Comparison of ENCODE assay signal across 37 cellular contexts in genomic region chr22:32083000-32083399, GRCh38. TPM values are rescaled to one million over a fixed set of nuclear protein-coding genes. Genes with fewer than 3 reads are reported as not detected.
"Had no signal": no experiment of that assay in that cellular context is flagged by ENCODE, and none has a peak within 500 bp of the region (broad histone marks: within the 10 kb centered on the region; RNA-seq: fewer than 3 reads in every experiment).

No MANE protein-coding gene starts in this region.

- H3K9me3 Mint-ChIP-seq: activated B cell treated with CpG ODN at 0.5 μM for 24 hours; activated CD4-positive, alpha-beta memory T cell treated with anti-CD3 and anti-CD28 coated beads for 36 hours; activated CD4-positive, alpha-beta T cell treated with anti-CD3 and anti-CD28 coated beads, Interleukin-2, amount 10 ng/mL, durations not matched to agents 24 days and 14 days; activated CD8-positive, alpha-beta T cell treated with anti-CD3 and anti-CD28 coated beads for 36 hours; activated naive CD4-positive, alpha-beta T cell treated with anti-CD3 and anti-CD28 coated beads for 36 hours; activated naive CD4-positive, alpha-beta T cell treated with anti-CD3 and anti-CD28 coated beads, Interleukin-2, amount 50 U/mL, for 72 hours; activated naive CD8-positive, alpha-beta T cell treated with anti-CD3 and anti-CD28 coated beads for 36 hours; activated T-cell treated with anti-CD3 and anti-CD28 coated beads, Interleukin-2, amount 50 U/mL, for 4 hours; activated T-cell treated with anti-CD3 and anti-CD28 coated beads, Interleukin-2, amount 50 U/mL, for 72 hours; activated T-helper 1 cell treated with anti-CD3 and anti-CD28 coated beads, Interleukin-12 subunit alpha, Interleukin-12 subunit beta, Interleukin-2, Interleukin-4 antibody, amounts not matched to agents 30 ng/mL and 10 ng/mL and 1 ng/mL, durations not matched to agents 14 hours and 24 hours and 36 hours; activated T-helper 17 cell treated with anti-CD3 and anti-CD28 coated beads, Interleukin-2, amount 50 U/mL, for 72 hours; T-helper 1 cell treated with Interleukin-12 subunit alpha and Interleukin-12 subunit beta and Interleukin-4 antibody, amounts not matched to agents 30 μg/mL and 1 μg/mL, for 36 hours; T-helper 2 cell treated with Interferon-gamma antibody and Interleukin-4, amounts not matched to agents 5 μg/mL and 100 μg/mL, for 36 hours had no signal

- H3K4me3 Mint-ChIP-seq: activated B cell treated with CpG ODN at 0.5 μM for 24 hours; activated CD4-positive, alpha-beta memory T cell treated with anti-CD3 and anti-CD28 coated beads for 36 hours; activated CD4-positive, alpha-beta T cell treated with anti-CD3 and anti-CD28 coated beads, Interleukin-2, amount 10 ng/mL, durations not matched to agents 24 days and 14 days; activated CD8-positive, alpha-beta T cell treated with anti-CD3 and anti-CD28 coated beads for 36 hours; activated naive CD4-positive, alpha-beta T cell treated with anti-CD3 and anti-CD28 coated beads for 36 hours; activated naive CD8-positive, alpha-beta T cell treated with anti-CD3 and anti-CD28 coated beads for 36 hours; activated T-cell treated with anti-CD3 and anti-CD28 coated beads, Interleukin-2, amount 50 U/mL, for 4 hours; activated T-cell treated with anti-CD3 and anti-CD28 coated beads, Interleukin-2, amount 50 U/mL, for 72 hours; activated T-helper 1 cell treated with anti-CD3 and anti-CD28 coated beads, Interleukin-12 subunit alpha, Interleukin-12 subunit beta, Interleukin-2, Interleukin-4 antibody, amounts not matched to agents 30 ng/mL and 10 ng/mL and 1 ng/mL, durations not matched to agents 14 hours and 24 hours and 36 hours; activated T-helper 17 cell treated with anti-CD3 and anti-CD28 coated beads, Interleukin-2, amount 50 U/mL, for 72 hours; T-helper 1 cell treated with Interleukin-12 subunit alpha and Interleukin-12 subunit beta and Interleukin-4 antibody, amounts not matched to agents 30 μg/mL and 1 μg/mL, for 36 hours; T-helper 2 cell treated with Interferon-gamma antibody and Interleukin-4, amounts not matched to agents 5 μg/mL and 100 μg/mL, for 36 hours had no signal

- FAIRE-seq: astrocyte, TTC549 had no signal

- H3K4me3 ChIP-seq: adrenal gland, body of pancreas, breast epithelium had no signal

- H3K36me3 ChIP-seq: adrenal gland, brain microvascular endothelial cell, breast epithelium had no signal

- H3K4me1 Mint-ChIP-seq: activated B cell treated with CpG ODN at 0.5 μM for 24 hours; activated CD4-positive, alpha-beta T cell treated with anti-CD3 and anti-CD28 coated beads, Interleukin-2, amount 10 ng/mL, durations not matched to agents 24 days and 14 days; activated naive CD8-positive, alpha-beta T cell treated with anti-CD3 and anti-CD28 coated beads for 36 hours; activated T-helper 17 cell treated with anti-CD3 and anti-CD28 coated beads, Interleukin-2, amount 50 U/mL, for 72 hours had no signal

- H3K27ac Mint-ChIP-seq: activated B cell treated with CpG ODN at 0.5 μM for 24 hours; activated CD4-positive, alpha-beta memory T cell treated with anti-CD3 and anti-CD28 coated beads for 36 hours; activated CD4-positive, alpha-beta T cell treated with anti-CD3 and anti-CD28 coated beads, Interleukin-2, amount 10 ng/mL, durations not matched to agents 24 days and 14 days; activated CD8-positive, alpha-beta T cell treated with anti-CD3 and anti-CD28 coated beads for 36 hours; activated naive CD4-positive, alpha-beta T cell treated with anti-CD3 and anti-CD28 coated beads for 36 hours; activated naive CD4-positive, alpha-beta T cell treated with anti-CD3 and anti-CD28 coated beads, Interleukin-2, amount 50 U/mL, for 72 hours; activated naive CD8-positive, alpha-beta T cell treated with anti-CD3 and anti-CD28 coated beads for 36 hours; activated T-cell treated with anti-CD3 and anti-CD28 coated beads, Interleukin-2, amount 50 U/mL, for 72 hours; activated T-helper 1 cell treated with anti-CD3 and anti-CD28 coated beads, Interleukin-12 subunit alpha, Interleukin-12 subunit beta, Interleukin-2, Interleukin-4 antibody, amounts not matched to agents 30 ng/mL and 10 ng/mL and 1 ng/mL, durations not matched to agents 14 hours and 24 hours and 36 hours; activated T-helper 17 cell treated with anti-CD3 and anti-CD28 coated beads, Interleukin-2, amount 50 U/mL, for 72 hours; T-helper 1 cell treated with Interleukin-12 subunit alpha and Interleukin-12 subunit beta and Interleukin-4 antibody, amounts not matched to agents 30 μg/mL and 1 μg/mL, for 36 hours; T-helper 2 cell treated with Interferon-gamma antibody and Interleukin-4, amounts not matched to agents 5 μg/mL and 100 μg/mL, for 36 hours had no signal

- ATAC-seq: activated CD8-positive, alpha-beta T cell treated with anti-CD3 and anti-CD28 coated beads for 36 hours; activated naive CD4-positive, alpha-beta T cell treated with anti-CD3 and anti-CD28 coated beads, Interleukin-2, amount 50 U/mL, for 72 hours; activated T-cell treated with anti-CD3 and anti-CD28 coated beads, Interleukin-2, amount 50 U/mL, for 4 hours; activated T-cell treated with anti-CD3 and anti-CD28 coated beads, Interleukin-2, amount 50 U/mL, for 72 hours; activated T-helper 17 cell treated with anti-CD3 and anti-CD28 coated beads, Interleukin-2, amount 50 U/mL, for 72 hours; body of pancreas had no signal

- H3K27ac ChIP-seq: adrenal gland, body of pancreas, brain microvascular endothelial cell, breast epithelium, VCaP had no signal

- H3K4me1 ChIP-seq: breast epithelium had no signal

- H3K27me3 ChIP-seq: body of pancreas, brain microvascular endothelial cell, breast epithelium had no signal

- DNase-seq: activated B cell treated with CpG ODN at 0.5 μM for 24 hours; activated CD4-positive, alpha-beta memory T cell treated with anti-CD3 and anti-CD28 coated beads for 36 hours; activated CD4-positive, alpha-beta T cell treated with anti-CD3 and anti-CD28 coated beads for 4 hours; activated CD4-positive, alpha-beta T cell treated with anti-CD3 and anti-CD28 coated beads, Interleukin-2, amount 10 ng/mL, durations not matched to agents 24 days and 14 days; activated CD4-positive, alpha-beta T cell treated with anti-CD3 and anti-CD28 coated beads, Interleukin-2, amount 50 U/mL, for 1 hour; activated CD4-positive, alpha-beta T cell treated with anti-CD3 and anti-CD28 coated beads, Interleukin-2, amount 50 U/mL, for 4 hours; activated CD4-positive, CD25-positive, alpha-beta regulatory T cell treated with anti-CD3 and anti-CD28 coated beads, Interleukin-2, amount 50 U/mL, for 72 hours; activated CD8-positive, alpha-beta memory T cell treated with anti-CD3 and anti-CD28 coated beads, Interleukin-2, amount 50 U/mL, for 4 hours; activated CD8-positive, alpha-beta T cell treated with anti-CD3 and anti-CD28 coated beads for 36 hours; activated gamma-delta T cell treated with Interleukin-2 at 50 U/mL for 16 hours; activated naive CD4-positive, alpha-beta T cell; activated naive CD4-positive, alpha-beta T cell treated with anti-CD3 and anti-CD28 coated beads for 36 hours; activated naive CD4-positive, alpha-beta T cell treated with anti-CD3 and anti-CD28 coated beads, Interleukin-2, amount 50 U/mL, for 16 hours; activated naive CD8-positive, alpha-beta T cell treated with anti-CD3 and anti-CD28 coated beads for 36 hours; activated T-cell treated with anti-CD3 and anti-CD28 coated beads for 4 hours; activated T-cell treated with anti-CD3 and anti-CD28 coated beads, Interleukin-2, amount 50 U/mL, for 1 hour; activated T-cell treated with anti-CD3 and anti-CD28 coated beads, Interleukin-2, amount 50 U/mL, for 4 hours; activated T-cell treated with anti-CD3 and anti-CD28 coated beads, Interleukin-2, amount 50 U/mL, for 72 hours; adrenal gland; amniotic stem cell; aorta; body of pancreas; brain microvascular endothelial cell; central memory CD4-positive, alpha-beta T cell; T-helper 1 cell; T-helper 2 cell; T-helper 9 cell had no signal

- H3K36me3 Mint-ChIP-seq: activated CD4-positive, alpha-beta memory T cell treated with anti-CD3 and anti-CD28 coated beads for 36 hours; activated naive CD4-positive, alpha-beta T cell treated with anti-CD3 and anti-CD28 coated beads, Interleukin-2, amount 50 U/mL, for 72 hours; activated naive CD8-positive, alpha-beta T cell treated with anti-CD3 and anti-CD28 coated beads for 36 hours had no signal

- H3K9me3 ChIP-seq: adrenal gland, body of pancreas, breast epithelium had no signal

RNA-seq across cellular contexts. Expression of gene SLC5A1, which starts 39.9 kb away (rescaled TPM):
- total RNA-seq: activated B cell treated with CpG ODN at 0.5 μM for 24 hours; activated CD4-positive, alpha-beta memory T cell treated with anti-CD3 and anti-CD28 coated beads for 36 hours; activated CD4-positive, alpha-beta T cell treated with anti-CD3 and anti-CD28 coated beads, Interleukin-2, amount 10 ng/mL, durations not matched to agents 24 days and 14 days; activated CD8-positive, alpha-beta memory T cell treated with anti-CD3 and anti-CD28 coated beads for 36 hours; activated CD8-positive, alpha-beta T cell treated with anti-CD3 and anti-CD28 coated beads for 36 hours; activated naive CD4-positive, alpha-beta T cell treated with anti-CD3 and anti-CD28 coated beads for 36 hours; activated naive CD4-positive, alpha-beta T cell treated with anti-CD3 and anti-CD28 coated beads, Interleukin-2, amount 50 U/mL, for 72 hours; activated naive CD8-positive, alpha-beta T cell treated with anti-CD3 and anti-CD28 coated beads for 36 hours; activated T-cell treated with anti-CD3 and anti-CD28 coated beads, Interleukin-2, amount 50 U/mL, for 4 hours; activated T-cell treated with anti-CD3 and anti-CD28 coated beads, Interleukin-2, amount 50 U/mL, for 72 hours; activated T-helper 1 cell treated with anti-CD3 and anti-CD28 coated beads, Interleukin-12 subunit alpha, Interleukin-12 subunit beta, Interleukin-2, Interleukin-4 antibody, amounts not matched to agents 30 ng/mL and 10 ng/mL and 1 ng/mL, durations not matched to agents 14 hours and 24 hours and 36 hours; activated T-helper 17 cell treated with anti-CD3 and anti-CD28 coated beads, Interleukin-2, amount 50 U/mL, for 72 hours; aorta; astrocyte had no signal
